In the genomic region with DNA sequence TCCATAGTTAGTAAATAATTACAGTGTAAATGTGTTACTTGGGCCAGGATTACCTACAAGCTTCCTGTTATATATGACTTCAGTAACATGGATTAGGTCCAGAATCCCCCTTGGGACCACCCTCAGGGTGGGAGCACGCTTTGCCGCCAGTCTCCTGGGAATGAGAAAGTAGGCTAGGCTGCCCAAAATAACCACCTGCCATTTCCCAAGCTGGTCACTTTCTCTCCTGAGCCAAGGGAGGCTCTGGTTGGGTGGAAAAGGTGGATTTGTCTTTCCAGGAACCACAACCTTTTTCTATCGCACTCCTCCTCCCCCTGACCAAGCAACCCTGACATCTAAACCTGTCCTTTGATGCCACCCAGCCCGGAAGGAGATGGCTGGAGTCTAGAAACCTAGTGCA, we compare ENCODE assay signal across 27 cellular contexts. TPM values are rescaled to one million over a fixed set of nuclear protein-coding genes. Genes with fewer than 3 reads are reported as not detected.
"Had no signal": no experiment of that assay in that cellular context is flagged by ENCODE, and none has a peak within 500 bp of the region (broad histone marks: within the 10 kb centered on the region; RNA-seq: fewer than 3 reads in every experiment).

No MANE protein-coding gene starts in this region.

- H3K36me3 ChIP-seq: esophagus muscularis mucosa, gastroesophageal sphincter, heart left ventricle, left lung, neutrophil, pancreas, right lobe of liver, thoracic aorta, tibial nerve, upper lobe of left lung had no signal

- H2AFZ ChIP-seq: hepatocyte had no signal

- H3K27ac ChIP-seq: esophagus muscularis mucosa, foreskin keratinocyte, gastroesophageal sphincter, heart left ventricle, hepatocyte, left lung, neutrophil, pancreas, right lobe of liver, thoracic aorta, tibial nerve, upper lobe of left lung had no signal

- H3K9me3 ChIP-seq: esophagus muscularis mucosa, gastroesophageal sphincter, heart left ventricle, left lung, neutrophil, pancreas, right lobe of liver, thoracic aorta, tibial nerve, upper lobe of left lung had no signal

- H3K4me1 ChIP-seq: esophagus muscularis mucosa, foreskin keratinocyte, gastroesophageal sphincter, heart left ventricle, left lung, pancreas, right lobe of liver, tibial nerve, upper lobe of left lung had no signal

- H3K36me3 Mint-ChIP-seq: natural killer cell; stimulated activated naive B cell treated with anti-CD40 and anti-IgM and Interleukin-4, amounts not matched to agents 10 μg/mL and 1 μg/mL and 100 μg/mL, for 72 hours had no signal

- H3K4me3 ChIP-seq: esophagus muscularis mucosa, gastroesophageal sphincter, heart left ventricle, hepatocyte, left lung, pancreas, right lobe of liver, thoracic aorta, tibial nerve, upper lobe of left lung had no signal

- H3K27me3 ChIP-seq: gastroesophageal sphincter, heart left ventricle, hepatocyte, pancreas, right lobe of liver, upper lobe of left lung had no signal

- H3K4me2 ChIP-seq: hepatocyte had no signal

- H3K27ac Mint-ChIP-seq: dendritic cell treated with granulocyte-macrophage colony-stimulating factor and Interleukin-4, amounts not matched to agents 40 ng/mL and 50 ng/mL, for 4 days; natural killer cell; progenitor cell of endocrine pancreas; stimulated activated naive B cell treated with anti-CD40 and anti-IgM and Interleukin-4, amounts not matched to agents 10 μg/mL and 1 μg/mL and 100 μg/mL, for 72 hours; stimulated activated naive CD8-positive, alpha-beta T cell treated with anti-CD3 and anti-CD28 coated beads, Interleukin-15, Interleukin-2, amounts not matched to agents 100 ng/mL and 50 ng/mL, for 24 hours had no signal

- H3K9me3 Mint-ChIP-seq: dendritic cell treated with granulocyte-macrophage colony-stimulating factor and Interleukin-4, amounts not matched to agents 40 ng/mL and 50 ng/mL, for 4 days; natural killer cell; stimulated activated naive CD8-positive, alpha-beta T cell treated with anti-CD3 and anti-CD28 coated beads, Interleukin-15, Interleukin-2, amounts not matched to agents 100 ng/mL and 50 ng/mL, for 24 hours had no signal

- H3K27me3 Mint-ChIP-seq: stimulated activated naive CD8-positive, alpha-beta T cell treated with anti-CD3 and anti-CD28 coated beads, Interleukin-15, Interleukin-2, amounts not matched to agents 100 ng/mL and 50 ng/mL, for 24 hours had no signal

- H3K4me3 Mint-ChIP-seq: dendritic cell treated with granulocyte-macrophage colony-stimulating factor and Interleukin-4, amounts not matched to agents 40 ng/mL and 50 ng/mL, for 4 days; natural killer cell; stimulated activated naive B cell treated with anti-CD40 and anti-IgM and Interleukin-4, amounts not matched to agents 10 μg/mL and 1 μg/mL and 100 μg/mL, for 72 hours; stimulated activated naive CD8-positive, alpha-beta T cell treated with anti-CD3 and anti-CD28 coated beads, Interleukin-15, Interleukin-2, amounts not matched to agents 100 ng/mL and 50 ng/mL, for 24 hours had no signal

- H3K4me1 Mint-ChIP-seq: natural killer cell; stimulated activated naive B cell treated with anti-CD40 and anti-IgM and Interleukin-4, amounts not matched to agents 10 μg/mL and 1 μg/mL and 100 μg/mL, for 72 hours had no signal

- H3K79me2 ChIP-seq: hepatocyte had no signal

- DNase-seq: effector memory CD4-positive, alpha-beta T cell; foreskin keratinocyte; heart left ventricle; left cardiac atrium; left lung; mesendoderm; natural killer cell; pancreas; right lobe of liver; small intestine; stimulated activated CD4-positive, alpha-beta T cell treated with anti-CD3 and anti-CD28 coated beads, Interleukin-15, amount 100 ng/mL, for 24 hours; stimulated activated CD4-positive, alpha-beta T cell treated with anti-CD3 and anti-CD28 coated beads, Interleukin-2, amount 100 ng/mL, for 48 hours; stimulated activated naive B cell treated with anti-CD40 and anti-IgM and Interleukin-4, amounts not matched to agents 10 μg/mL and 1 μg/mL and 100 μg/mL, for 72 hours; upper lobe of left lung had no signal

RNA-seq across cellular contexts. Expression of gene RIMS4, which starts 9.6 kb away (rescaled TPM):
- total RNA-seq: endothelial cell of umbilical vein, epithelial cell of proximal tubule, foreskin keratinocyte, kidney epithelial cell, lung microvascular endothelial cell, natural killer cell, right lobe of liver had no signal
- polyA plus RNA-seq: endothelial cell of umbilical vein, foreskin keratinocyte had no signal
